2 cellular contexts compared by ENCODE assay signal in genomic region chr2:238315031-238315595, GRCh38.
TF ChIP-seq lines count a peak whose summit lies in the region.

No MANE protein-coding gene starts in this region.

TF ChIP-seq in HepG2, 621 proteins besides CTCF, POLR2A, EP300 and RAD21:
- TF ChIP-seq ZNF7 (CRISPR knock-in tag; IDR thresholded peaks at IDR 0.05) (no peak), ARID4A (CRISPR knock-in tag; IDR thresholded peaks at IDR 0.05; ENCODE audit: borderline replicate concordance) (0 out of 2 replicates have a peak, but pooled peaks have one; percentile 17)
- TF ChIP-seq, protein P1, sequence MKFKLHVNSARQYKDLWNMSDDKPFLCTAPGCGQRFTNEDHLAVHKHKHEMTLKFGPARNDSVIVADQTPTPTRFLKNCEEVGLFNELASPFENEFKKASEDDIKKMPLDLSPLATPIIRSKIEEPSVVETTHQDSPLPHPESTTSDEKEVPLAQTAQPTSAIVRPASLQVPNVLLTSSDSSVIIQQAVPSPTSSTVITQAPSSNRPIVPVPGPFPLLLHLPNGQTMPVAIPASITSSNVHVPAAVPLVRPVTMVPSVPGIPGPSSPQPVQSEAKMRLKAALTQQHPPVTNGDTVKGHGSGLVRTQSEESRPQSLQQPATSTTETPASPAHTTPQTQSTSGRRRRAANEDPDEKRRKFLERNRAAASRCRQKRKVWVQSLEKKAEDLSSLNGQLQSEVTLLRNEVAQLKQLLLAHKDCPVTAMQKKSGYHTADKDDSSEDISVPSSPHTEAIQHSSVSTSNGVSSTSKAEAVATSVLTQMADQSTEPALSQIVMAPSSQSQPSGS (CRISPR knock-in tag; IDR thresholded peaks at IDR 0.05) = no peak

TF ChIP-seq in WTC11, 78 proteins besides CTCF, POLR2A, EP300 and RAD21:
- TF ChIP-seq E2F1 (CRISPR knock-in tag; IDR thresholded peaks at IDR 0.05) (no peak), ZSCAN18 (CRISPR knock-in tag; IDR thresholded peaks at IDR 0.05) (no peak), MXD4 (CRISPR knock-in tag; IDR thresholded peaks at IDR 0.05; ENCODE audit: borderline replicate concordance) (no peak), ZNF396 (CRISPR knock-in tag; IDR thresholded peaks at IDR 0.05; ENCODE audit: borderline replicate concordance) (no peak), HMGXB4 (CRISPR knock-in tag; IDR thresholded peaks at IDR 0.05) (no peak), JUN (CRISPR knock-in tag; IDR thresholded peaks at IDR 0.05) (no peak), RORB (CRISPR knock-in tag; IDR thresholded peaks at IDR 0.05) (no peak), KAT7 (CRISPR knock-in tag; IDR thresholded peaks at IDR 0.05; ENCODE audit: borderline replicate concordance) (no peak)
- TF ChIP-seq, protein P2, sequence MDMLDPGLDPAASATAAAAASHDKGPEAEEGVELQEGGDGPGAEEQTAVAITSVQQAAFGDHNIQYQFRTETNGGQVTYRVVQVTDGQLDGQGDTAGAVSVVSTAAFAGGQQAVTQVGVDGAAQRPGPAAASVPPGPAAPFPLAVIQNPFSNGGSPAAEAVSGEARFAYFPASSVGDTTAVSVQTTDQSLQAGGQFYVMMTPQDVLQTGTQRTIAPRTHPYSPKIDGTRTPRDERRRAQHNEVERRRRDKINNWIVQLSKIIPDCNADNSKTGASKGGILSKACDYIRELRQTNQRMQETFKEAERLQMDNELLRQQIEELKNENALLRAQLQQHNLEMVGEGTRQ (CRISPR knock-in tag; IDR thresholded peaks at IDR 0.05) = no peak
- TF ChIP-seq, protein P3, sequence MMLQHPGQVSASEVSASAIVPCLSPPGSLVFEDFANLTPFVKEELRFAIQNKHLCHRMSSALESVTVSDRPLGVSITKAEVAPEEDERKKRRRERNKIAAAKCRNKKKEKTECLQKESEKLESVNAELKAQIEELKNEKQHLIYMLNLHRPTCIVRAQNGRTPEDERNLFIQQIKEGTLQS (CRISPR knock-in tag; conservative IDR thresholded peaks at IDR 0.05) = no peak
- TF ChIP-seq, protein P4, sequence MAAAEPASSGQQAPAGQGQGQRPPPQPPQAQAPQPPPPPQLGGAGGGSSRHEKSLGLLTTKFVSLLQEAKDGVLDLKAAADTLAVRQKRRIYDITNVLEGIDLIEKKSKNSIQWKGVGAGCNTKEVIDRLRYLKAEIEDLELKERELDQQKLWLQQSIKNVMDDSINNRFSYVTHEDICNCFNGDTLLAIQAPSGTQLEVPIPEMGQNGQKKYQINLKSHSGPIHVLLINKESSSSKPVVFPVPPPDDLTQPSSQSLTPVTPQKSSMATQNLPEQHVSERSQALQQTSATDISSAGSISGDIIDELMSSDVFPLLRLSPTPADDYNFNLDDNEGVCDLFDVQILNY (CRISPR knock-in tag; IDR thresholded peaks at IDR 0.05) = no peak
- TF ChIP-seq, protein P5, sequence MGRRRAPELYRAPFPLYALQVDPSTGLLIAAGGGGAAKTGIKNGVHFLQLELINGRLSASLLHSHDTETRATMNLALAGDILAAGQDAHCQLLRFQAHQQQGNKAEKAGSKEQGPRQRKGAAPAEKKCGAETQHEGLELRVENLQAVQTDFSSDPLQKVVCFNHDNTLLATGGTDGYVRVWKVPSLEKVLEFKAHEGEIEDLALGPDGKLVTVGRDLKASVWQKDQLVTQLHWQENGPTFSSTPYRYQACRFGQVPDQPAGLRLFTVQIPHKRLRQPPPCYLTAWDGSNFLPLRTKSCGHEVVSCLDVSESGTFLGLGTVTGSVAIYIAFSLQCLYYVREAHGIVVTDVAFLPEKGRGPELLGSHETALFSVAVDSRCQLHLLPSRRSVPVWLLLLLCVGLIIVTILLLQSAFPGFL (CRISPR knock-in tag; IDR thresholded peaks at IDR 0.05; ENCODE audit: borderline replicate concordance) = no peak
- TF ChIP-seq, protein P6, sequence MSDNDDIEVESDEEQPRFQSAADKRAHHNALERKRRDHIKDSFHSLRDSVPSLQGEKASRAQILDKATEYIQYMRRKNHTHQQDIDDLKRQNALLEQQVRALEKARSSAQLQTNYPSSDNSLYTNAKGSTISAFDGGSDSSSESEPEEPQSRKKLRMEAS (CRISPR knock-in tag; IDR thresholded peaks at IDR 0.05) = no peak
- TF ChIP-seq, protein P7, sequence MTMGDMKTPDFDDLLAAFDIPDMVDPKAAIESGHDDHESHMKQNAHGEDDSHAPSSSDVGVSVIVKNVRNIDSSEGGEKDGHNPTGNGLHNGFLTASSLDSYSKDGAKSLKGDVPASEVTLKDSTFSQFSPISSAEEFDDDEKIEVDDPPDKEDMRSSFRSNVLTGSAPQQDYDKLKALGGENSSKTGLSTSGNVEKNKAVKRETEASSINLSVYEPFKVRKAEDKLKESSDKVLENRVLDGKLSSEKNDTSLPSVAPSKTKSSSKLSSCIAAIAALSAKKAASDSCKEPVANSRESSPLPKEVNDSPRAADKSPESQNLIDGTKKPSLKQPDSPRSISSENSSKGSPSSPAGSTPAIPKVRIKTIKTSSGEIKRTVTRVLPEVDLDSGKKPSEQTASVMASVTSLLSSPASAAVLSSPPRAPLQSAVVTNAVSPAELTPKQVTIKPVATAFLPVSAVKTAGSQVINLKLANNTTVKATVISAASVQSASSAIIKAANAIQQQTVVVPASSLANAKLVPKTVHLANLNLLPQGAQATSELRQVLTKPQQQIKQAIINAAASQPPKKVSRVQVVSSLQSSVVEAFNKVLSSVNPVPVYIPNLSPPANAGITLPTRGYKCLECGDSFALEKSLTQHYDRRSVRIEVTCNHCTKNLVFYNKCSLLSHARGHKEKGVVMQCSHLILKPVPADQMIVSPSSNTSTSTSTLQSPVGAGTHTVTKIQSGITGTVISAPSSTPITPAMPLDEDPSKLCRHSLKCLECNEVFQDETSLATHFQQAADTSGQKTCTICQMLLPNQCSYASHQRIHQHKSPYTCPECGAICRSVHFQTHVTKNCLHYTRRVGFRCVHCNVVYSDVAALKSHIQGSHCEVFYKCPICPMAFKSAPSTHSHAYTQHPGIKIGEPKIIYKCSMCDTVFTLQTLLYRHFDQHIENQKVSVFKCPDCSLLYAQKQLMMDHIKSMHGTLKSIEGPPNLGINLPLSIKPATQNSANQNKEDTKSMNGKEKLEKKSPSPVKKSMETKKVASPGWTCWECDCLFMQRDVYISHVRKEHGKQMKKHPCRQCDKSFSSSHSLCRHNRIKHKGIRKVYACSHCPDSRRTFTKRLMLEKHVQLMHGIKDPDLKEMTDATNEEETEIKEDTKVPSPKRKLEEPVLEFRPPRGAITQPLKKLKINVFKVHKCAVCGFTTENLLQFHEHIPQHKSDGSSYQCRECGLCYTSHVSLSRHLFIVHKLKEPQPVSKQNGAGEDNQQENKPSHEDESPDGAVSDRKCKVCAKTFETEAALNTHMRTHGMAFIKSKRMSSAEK (CRISPR knock-in tag; IDR thresholded peaks at IDR 0.05; ENCODE audit: borderline replicate concordance) = no peak
TF ChIP-seq in WTC11: peak in this region for 0.
